ENCODE assay signal across 8 cellular contexts in genomic region chr1:218377143-218377660, GRCh38. TPM values are rescaled to one million over a fixed set of nuclear protein-coding genes. Genes with fewer than 3 reads are reported as not detected.
DNase-seq lines count a peak whose midpoint lies in the region; ATAC-seq and TF ChIP-seq lines count a peak whose summit lies in the region.

No MANE protein-coding gene starts in this region.

- CTCF ChIA-PET in OCI-LY7 (lab: Charles Lee; ENCODE audit: unreplicated experiment): no interaction called here

- TF ChIP-seq CTCF in AG10803 (conservative IDR thresholded peaks at IDR 0.05; ENCODE audit: low read length) (no peak), OCI-LY7 (conservative IDR thresholded peaks at IDR 0.05; ENCODE audit: low read length) (no peak)

- H3K9me2 ChIP-seq in OCI-LY7 (ENCODE audit: insufficient read depth, low read length): no peaks in the 10 kb centered on the region

- BruUV-seq in OCI-LY7 (replicated peaks; lab: Mats Ljungman, UMichigan): no TSS peak

- ATAC-seq in GM21390 (IDR thresholded peaks at IDR 0.05; ENCODE audit: unreplicated experiment): peak; percentile 87

- DNase-seq in AG10803 (ENCODE audit: low read depth) (peak; percentile 96), HPDE6-E6E7 (ENCODE audit: extremely low spot score) (peak; percentile 80), fibroblast of gingiva (ENCODE audit: low read depth) (peak; percentile 91), DMS 273 treated with DMSO at 0.1 percent for 48 hours (lab: John Stamatoyannopoulos, UW) (no peak), OCI-LY7 (ENCODE audit: low spot score) (no peak)
- peak; percentile 76 for DNase-seq in activated CD4-positive, alpha-beta T cell treated with anti-CD3 and anti-CD28 coated beads for 48 hours
- DNase-seq in stimulated activated CD8-positive, alpha-beta memory T cell treated with anti-CD3 and anti-CD28 coated beads, Interleukin-12 subunit alpha, Interleukin-12 subunit beta, amount 100 ng/mL, for 1 hour (ENCODE audit: low read depth): peak; percentile 15

- H3K36me3 ChIP-seq in OCI-LY7 (ENCODE audit: insufficient read depth, low read length): no peaks in the 10 kb centered on the region

- H3K79me2 ChIP-seq in OCI-LY7 (ENCODE audit: insufficient read depth, low read depth, low read length): no peaks in the 10 kb centered on the region

- no peak overlapping the region for H3K4me2 ChIP-seq in OCI-LY7 (ENCODE audit: low read length)

- H4K20me1 ChIP-seq in OCI-LY7 (ENCODE audit: insufficient read depth, low read length): no peaks in the 10 kb centered on the region

- no peaks in the 10 kb centered on the region for H3K4me1 ChIP-seq in OCI-LY7 (ENCODE audit: insufficient read depth, low read length, poor library complexity, severe bottlenecking)

- H3K4me3 ChIP-seq in AG10803 (ENCODE audit: low read length): peak overlapping the region; percentile 7; the same call in 1 of the 2 replicates
- H3K4me3 ChIP-seq in OCI-LY7 (ENCODE audit: low read depth, low read length, poor library complexity, severe bottlenecking): no peak overlapping the region

- no peak overlapping the region for H2AFZ ChIP-seq in OCI-LY7 (ENCODE audit: low read length)

- intact Hi-C loops in OCI-LY7 (cut with micrococcal nuclease; ENCODE audit: unreplicated experiment): no loop called here

- POLR2A ChIA-PET in OCI-LY7 (lab: Charles Lee): interaction anchor here (0.6 kb wide), 1 partner anchor 340 kb away, joined by 4 read pairs; no protein-coding TSS in a partner anchor

- no peaks in the 10 kb centered on the region for H3K9me3 ChIP-seq in OCI-LY7 (ENCODE audit: low read length)

- no peak overlapping the region for H3K27ac ChIP-seq in OCI-LY7 (ENCODE audit: low read depth, low read length, poor library complexity, severe bottlenecking)

RNA-seq across cellular contexts. Expression of gene TGFB2, which starts 32.1 kb away (rescaled TPM):
- 0.03 TPM in 1 of 2 replicates, not detected in the other for total RNA-seq in OCI-LY7 (2014; rRNA removed; shearing (Covaris generic))
- 0.11 TPM in 1 of 2 replicates, not detected in the other for total RNA-seq in OCI-LY7 (2022)

Comparison
In these comparisons a context has a peak if more than half of its experiments do, and no peak if none do; other contexts are left out.
1. DNase-seq: peak in AG10803 (single experiment), HPDE6-E6E7 (single experiment), activated CD4-positive, alpha-beta T cell treated with anti-CD3 and anti-CD28 coated beads for 48 hours (single experiment), fibroblast of gingiva (single experiment) and stimulated activated CD8-positive, alpha-beta memory T cell treated with anti-CD3 and anti-CD28 coated beads, Interleukin-12 subunit alpha, Interleukin-12 subunit beta, amount 100 ng/mL, for 1 hour (single experiment); none in DMS 273 treated with DMSO at 0.1 percent for 48 hours (single experiment) and OCI-LY7 (single experiment).